In genomic region chr2:170362313-170362795, GRCh38 we compare ENCODE assay signal across 23 cellular contexts.
A peak's percentile ranks its signal among the peaks of the same experiment; 100 is the strongest.
DNase-seq lines count a peak whose midpoint lies in the region; ATAC-seq and FAIRE-seq lines count a peak whose summit lies in the region.
"Had no signal": no experiment of that assay in that cellular context is flagged by ENCODE, and none has a peak within 500 bp of the region (broad histone marks: within the 10 kb centered on the region; RNA-seq: fewer than 3 reads in every experiment).

No MANE protein-coding gene starts in this region.

- DNase-seq in stimulated activated CD4-positive, alpha-beta T cell treated with anti-CD3 and anti-CD28 coated beads, Interleukin-1b, Interleukin-23, amount 100 ng/mL, for 48 hours: peak; percentile 29
- no peak for DNase-seq in stimulated activated CD4-positive, alpha-beta T cell treated with anti-CD3 and anti-CD28 coated beads, Interleukin-4, amount 100 ng/mL, for 4 hours
- peak; percentile 15 to 30 for DNase-seq in activated T-cell treated with anti-CD3 and anti-CD28 coated beads, Interleukin-2, amount 50 U/mL, for 72 hours
- DNase-seq in mesenchymal stem cell (no peak), HTR-8/SVneo (ENCODE audit: insufficient read length, low spot score) (no peak), NCI-H524 treated with DMSO at 0.1 percent for 48 hours (lab: John Stamatoyannopoulos, UW) (no peak)
- DNase-seq in stimulated activated naive CD4-positive, alpha-beta T cell treated with Interleukin-2 at 50 U/mL for 16 hours (lab: John Stamatoyannopoulos, UW): no peak
- DNase-seq: activated gamma-delta T cell treated with Interleukin-2 at 50 U/mL for 16 hours; aorta; CD4-positive, CD25-positive, alpha-beta regulatory T cell; central memory CD4-positive, alpha-beta T cell; dorsolateral prefrontal cortex; heart left ventricle; Kasumi-1; left colon; naive B cell; NCI-H1048; NCI-H226; retina; SHP77 had no signal

- no peak overlapping the region for H3K14ac ChIP-seq in mesenchymal stem cell (ENCODE audit: low read length in 2 of 2)

- H4K8ac ChIP-seq in mesenchymal stem cell (ENCODE audit: low read length): peak overlapping the region; percentile 60

- H3K4me3 ChIP-seq in mesenchymal stem cell (ENCODE audit: insufficient read depth in 1 of 2, low read depth in 1 of 2, low read length in 2 of 2): no peak overlapping the region
- H3K4me3 ChIP-seq: dorsolateral prefrontal cortex, heart left ventricle, PC-9, vagina had no signal

- no peak overlapping the region for H2BK15ac ChIP-seq in mesenchymal stem cell (ENCODE audit: low read depth, poor library complexity, severe bottlenecking)

- no peak overlapping the region for H3K4me2 ChIP-seq in mesenchymal stem cell (ENCODE audit: low read length, poor library complexity, severe bottlenecking)
- H3K4me2 ChIP-seq: PC-9 had no signal

- no peaks in the 10 kb centered on the region for H3K9me3 ChIP-seq in mesenchymal stem cell (ENCODE audit: control insufficient read depth, low read length)
- H3K9me3 ChIP-seq: heart left ventricle, vagina had no signal

- ATAC-seq in activated T-cell treated with anti-CD3 and anti-CD28 coated beads, Interleukin-2, amount 50 U/mL, for 72 hours (replicated peaks in 1 of 2): peak; percentile 69 to 73
- ATAC-seq: heart left ventricle, left colon had no signal

- H2AK5ac ChIP-seq in mesenchymal stem cell (ENCODE audit: low read length, severe bottlenecking): no peak overlapping the region

- peak overlapping the region; percentile 15 for H3K9ac ChIP-seq in mesenchymal stem cell (ENCODE audit: low read length)

- no peak overlapping the region for H4K91ac ChIP-seq in mesenchymal stem cell (ENCODE audit: low read length)

- H2BK5ac ChIP-seq in mesenchymal stem cell (ENCODE audit: low read depth, low read length, poor library complexity, severe bottlenecking): no peak overlapping the region

- peak overlapping the region; percentile 58 to 65 for H3K4me3 Mint-ChIP-seq in activated T-cell treated with anti-CD3 and anti-CD28 coated beads, Interleukin-2, amount 50 U/mL, for 72 hours
- H3K4me3 Mint-ChIP-seq: CD4-positive, CD25-positive, alpha-beta regulatory T cell; memory B cell; naive B cell had no signal

- peaks cover 53% of the 10 kb centered on the region for H3K4me1 Mint-ChIP-seq in activated T-cell treated with anti-CD3 and anti-CD28 coated beads, Interleukin-2, amount 50 U/mL, for 72 hours (ENCODE audit: low read depth)

- peak overlapping the region in 1 of 2 experiments; percentile 73 for H3K4ac ChIP-seq in mesenchymal stem cell (ENCODE audit: low read depth in 1 of 2, low read length in 2 of 2)

- H2BK12ac ChIP-seq in mesenchymal stem cell (ENCODE audit: low read length in 2 of 2): peak overlapping the region; percentile 63 to 73

- H3K27ac ChIP-seq in mesenchymal stem cell (ENCODE audit: low read length, poor library complexity, severe bottlenecking): no peak overlapping the region
- H3K27ac ChIP-seq: heart left ventricle, PC-9, vagina had no signal

- 59% methylated on average over 3 of the region's 3 CpGs for WGBS in mesenchymal stem cell

- no peaks in the 10 kb centered on the region for H3K36me3 ChIP-seq in mesenchymal stem cell (ENCODE audit: control insufficient read depth in 1 of 2, insufficient read depth in 2 of 2, low read depth in 1 of 2, low read length in 2 of 2)
- H3K36me3 ChIP-seq: heart left ventricle, vagina had no signal

- H3K27ac Mint-ChIP-seq in activated T-cell treated with anti-CD3 and anti-CD28 coated beads, Interleukin-2, amount 50 U/mL, for 72 hours: peak overlapping the region; percentile 96
- H3K27ac Mint-ChIP-seq: memory B cell had no signal

- H3K4me1 ChIP-seq in mesenchymal stem cell (ENCODE audit: control insufficient read depth, insufficient read depth, low read depth, low read length): no peaks in the 10 kb centered on the region
- H3K4me1 ChIP-seq: heart left ventricle, vagina had no signal

- no peaks in the 10 kb centered on the region for H3K27me3 Mint-ChIP-seq in activated T-cell treated with anti-CD3 and anti-CD28 coated beads, Interleukin-2, amount 50 U/mL, for 72 hours (ENCODE audit: low read depth)

- H2AFZ ChIP-seq in mesenchymal stem cell (ENCODE audit: low read depth, low read length): no peak overlapping the region
- H2AFZ ChIP-seq: PC-9 had no signal

- H3K18ac ChIP-seq in mesenchymal stem cell (ENCODE audit: low read depth in 1 of 2, low read length in 2 of 2): peak overlapping the region; percentile 9 to 52

- H3K36me3 Mint-ChIP-seq in activated T-cell treated with anti-CD3 and anti-CD28 coated beads, Interleukin-2, amount 50 U/mL, for 72 hours (ENCODE audit: insufficient read depth in 2 of 2): no peaks in the 10 kb centered on the region
- H3K36me3 Mint-ChIP-seq: CD4-positive, CD25-positive, alpha-beta regulatory T cell; memory B cell; naive B cell had no signal

- no peak overlapping the region for H3K23ac ChIP-seq in mesenchymal stem cell (ENCODE audit: low read length in 2 of 2)

- H3K79me1 ChIP-seq in mesenchymal stem cell (replicated peaks; ENCODE audit: low read length, poor library complexity, severe bottlenecking): no peaks in the 10 kb centered on the region

- no peaks in the 10 kb centered on the region for H3K9me3 Mint-ChIP-seq in activated T-cell treated with anti-CD3 and anti-CD28 coated beads, Interleukin-2, amount 50 U/mL, for 72 hours
- H3K9me3 Mint-ChIP-seq: memory B cell, naive B cell had no signal

- peaks cover 30 to 60% of the 10 kb centered on the region in 2 experiments for H3K27me3 ChIP-seq in mesenchymal stem cell (ENCODE audit: control insufficient read depth in 1 of 2, insufficient read depth in 1 of 2, low read length in 2 of 2)
- H3K27me3 ChIP-seq: vagina had no signal

- no peak overlapping the region for H2BK120ac ChIP-seq in mesenchymal stem cell (ENCODE audit: low read depth, low read length)

- FAIRE-seq in HTR-8/SVneo (lab: Jason Lieb, UNC): no peak

Comparison
In these comparisons a context has a peak if more than half of its experiments do, and no peak if none do; other contexts are left out.
1. DNase-seq: peak in stimulated activated CD4-positive, alpha-beta T cell treated with anti-CD3 and anti-CD28 coated beads, Interleukin-1b, Interleukin-23, amount 100 ng/mL, for 48 hours (single experiment) and activated T-cell treated with anti-CD3 and anti-CD28 coated beads, Interleukin-2, amount 50 U/mL, for 72 hours (2 of 2); none in stimulated activated CD4-positive, alpha-beta T cell treated with anti-CD3 and anti-CD28 coated beads, Interleukin-4, amount 100 ng/mL, for 4 hours (0 of 2), mesenchymal stem cell (single experiment), HTR-8/SVneo (single experiment), stimulated activated naive CD4-positive, alpha-beta T cell treated with Interleukin-2 at 50 U/mL for 16 hours (single experiment) and NCI-H524 treated with DMSO at 0.1 percent for 48 hours (single experiment).